Comparison of ENCODE assay signal across 12 cellular contexts in genomic region chr9:124800306-124801259, GRCh38. TPM values are rescaled to one million over a fixed set of nuclear protein-coding genes. Genes with fewer than 3 reads are reported as not detected.
A peak's percentile ranks its signal among the peaks of the same experiment; 100 is the strongest.
DNase-seq lines count a peak whose midpoint lies in the region; ATAC-seq and TF ChIP-seq lines count a peak whose summit lies in the region.
"Had no signal": no experiment of that assay in that cellular context is flagged by ENCODE, and none has a peak within 500 bp of the region (broad histone marks: within the 10 kb centered on the region; RNA-seq: fewer than 3 reads in every experiment).

No MANE protein-coding gene starts in this region.

- H3K9me3 ChIP-seq in heart right ventricle = no peaks in the 10 kb centered on the region
- H3K9me3 ChIP-seq in upper lobe of right lung = no peaks in the 10 kb centered on the region

- H3K36me3 ChIP-seq in heart right ventricle = peaks cover 0 to 7% (median 0%) of the 10 kb centered on the region in 9 donors
- H3K36me3 ChIP-seq in upper lobe of right lung = no peaks in the 10 kb centered on the region

- TF ChIP-seq CTCF in heart right ventricle (IDR thresholded peaks at IDR 0.05) = no peak
- TF ChIP-seq CTCF in upper lobe of right lung (IDR thresholded peaks at IDR 0.05) = no peak

- peak overlapping the region in 7 of 10 donors; percentile 5 to 67 (median 64) for H3K27ac ChIP-seq in heart right ventricle
- peak overlapping the region; percentile 51 for H3K27ac ChIP-seq in upper lobe of right lung

- H3K4me1 ChIP-seq in heart right ventricle (peaks cover 12 to 65% (median 47%) of the 10 kb centered on the region in 9 donors), upper lobe of right lung (peaks cover 21% of the 10 kb centered on the region)

- no peaks in the 10 kb centered on the region for H3K27me3 ChIP-seq in heart right ventricle
- no peaks in the 10 kb centered on the region for H3K27me3 ChIP-seq in upper lobe of right lung

- intact Hi-C loops in Right ventricle myocardium inferior (cut with DNase I) (no loop called here), cardiac septum (cut with DNase I) (no loop called here), heart right ventricle (cut with DNase I) (no loop called here), upper lobe of right lung (cut with DNase I) (no loop called here)

- DNase-seq in Right ventricle myocardium inferior (ENCODE audit: missing footprints) (no peak), cardiac septum (ENCODE audit: low spot score) (no peak), SIG-M5 (lab: John Stamatoyannopoulos, UW) (peak; percentile 13), heart right ventricle (peak; percentile 52 to 76), upper lobe of right lung (peak; percentile 70), iPS-NIHi7 (ENCODE audit: extremely low spot score) (no peak)
- DNase-seq in activated CD4-positive, alpha-beta T cell treated with anti-CD3 and anti-CD28 coated beads, Interleukin-2, amount 50 U/mL, for 1 hour = no peak
- no peak for DNase-seq in activated CD8-positive, alpha-beta memory T cell treated with anti-CD3 and anti-CD28 coated beads for 24 hours
- DNase-seq: NCI-H2081 treated with DMSO at 0.1 percent for 48 hours; stimulated activated CD4-positive, alpha-beta T cell treated with anti-CD3 and anti-CD28 coated beads, Interleukin-15, amount 100 ng/mL, for 24 hours had no signal

- no peak overlapping the region for H3K4me3 ChIP-seq in heart right ventricle
- H3K4me3 ChIP-seq in upper lobe of right lung = no peak overlapping the region

- ATAC-seq in Right ventricle myocardium inferior (peak; percentile 36), heart right ventricle (peak; percentile 34 to 80 (median 64)), upper lobe of right lung (peak; percentile 79)

- 16 to 22% methylated on average over 15 of the region's 15 CpGs for WGBS in heart right ventricle, 2 donors

RNA-seq across cellular contexts. Expression of gene OLFML2A, which starts 23.6 kb away (rescaled TPM):
- total RNA-seq in Right ventricle myocardium inferior = 27.3 TPM
- total RNA-seq in cardiac septum = 46.4 TPM
- 10 to 100 TPM; 21.9 to 51.2 (median 32.5) TPM for total RNA-seq in heart right ventricle
- polyA plus RNA-seq in heart right ventricle = 1 to 10 TPM; 5.9 to 9.3 TPM
- 39.5 TPM for total RNA-seq in upper lobe of right lung

RNA-seq across cellular contexts. Expression of gene NR6A1, which starts 29.5 kb away (rescaled TPM):
- 1.2 TPM for total RNA-seq in Right ventricle myocardium inferior
- 2.2 TPM for total RNA-seq in cardiac septum
- total RNA-seq in heart right ventricle = 1 to 10 TPM in 8 of 10 donors, under 1 TPM in 2; 0.78 to 2.0 (median 1.2) TPM
- 1 to 10 TPM in 1 of 2 donors, under 1 TPM in 1; 0.29 to 1.0 TPM for polyA plus RNA-seq in heart right ventricle
- total RNA-seq in upper lobe of right lung = 4.0 TPM

RNA-seq across cellular contexts. Expression of gene WDR38, which starts 52.7 kb away (rescaled TPM):
- total RNA-seq in Right ventricle myocardium inferior (not detected), cardiac septum (not detected), heart right ventricle (under 1 TPM in 1 of 10 donors, not detected in 9; 0.22 TPM), upper lobe of right lung (not detected)
- under 1 TPM in 1 of 2 donors, not detected in 1; 0.04 TPM for polyA plus RNA-seq in heart right ventricle
- total RNA-seq: aorta, urinary bladder had no signal
- polyA plus RNA-seq: urinary bladder had no signal

Comparison
In these comparisons a context has a peak if more than half of its experiments do, and no peak if none do; other contexts are left out.
1. DNase-seq: peak in SIG-M5 (single experiment), heart right ventricle (2 of 2) and upper lobe of right lung (single experiment); none in Right ventricle myocardium inferior (single experiment), cardiac septum (single experiment), activated CD4-positive, alpha-beta T cell treated with anti-CD3 and anti-CD28 coated beads, Interleukin-2, amount 50 U/mL, for 1 hour (single experiment), iPS-NIHi7 (single experiment) and activated CD8-positive, alpha-beta memory T cell treated with anti-CD3 and anti-CD28 coated beads for 24 hours (single experiment).
2. Peak in every context shown above with its lines, with median percentiles within 50 percentile points of each other: ATAC-seq.